Comparison of ENCODE assay signal across 17 cellular contexts in the genomic region with DNA sequence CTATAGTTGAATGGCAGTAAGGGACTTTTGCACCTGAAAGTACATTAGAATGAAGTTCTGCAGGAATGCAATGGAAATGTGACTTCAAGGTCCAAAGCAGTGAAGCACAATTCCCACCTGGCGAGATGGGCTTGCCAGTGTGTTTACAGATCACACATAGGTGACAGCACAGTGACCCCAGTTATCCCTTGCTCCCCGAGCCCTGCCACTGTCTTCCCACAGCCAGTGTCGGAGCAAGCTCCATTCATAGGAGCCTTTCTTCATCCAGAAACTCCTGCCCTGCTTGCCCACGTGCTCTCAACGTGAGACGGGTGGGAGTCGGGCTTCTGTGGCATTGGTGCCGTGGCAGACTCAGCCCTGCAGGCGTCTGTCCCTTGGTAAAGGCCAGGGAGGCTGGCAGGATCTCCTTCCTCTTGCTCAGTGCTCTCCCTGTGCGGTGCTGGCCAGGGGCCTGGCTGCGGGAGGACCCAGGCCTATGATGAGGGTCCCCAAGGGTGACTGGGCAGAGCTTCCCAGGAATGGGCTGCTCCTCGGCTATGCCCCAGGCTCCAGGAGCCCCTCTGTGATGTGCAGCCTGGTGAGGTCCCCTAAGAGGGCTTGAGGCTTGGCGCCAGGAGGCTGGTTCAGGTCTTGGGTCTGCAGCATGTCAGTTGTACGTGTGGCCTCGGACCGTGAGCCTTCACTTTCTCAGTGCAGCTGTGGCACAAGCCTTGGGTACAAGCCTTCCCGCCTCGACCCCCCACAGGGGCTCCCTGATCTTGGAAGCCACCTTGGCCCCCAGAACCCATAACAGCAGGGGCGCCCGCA. TPM values are rescaled to one million over a fixed set of nuclear protein-coding genes. Genes with fewer than 3 reads are reported as not detected.
DNase-seq lines count a peak whose midpoint lies in the region; ATAC-seq lines count a peak whose summit lies in the region.
"Had no signal": no experiment of that assay in that cellular context is flagged by ENCODE, and none has a peak within 500 bp of the region (broad histone marks: within the 10 kb centered on the region; RNA-seq: fewer than 3 reads in every experiment).

No MANE protein-coding gene starts in this region.

- H3K27me3 Mint-ChIP-seq in CD4-positive, CD25-positive, alpha-beta regulatory T cell: peaks cover 7% of the 10 kb centered on the region
- no peaks in the 10 kb centered on the region for H3K27me3 Mint-ChIP-seq in T-helper 17 cell

- ATAC-seq in CD4-positive, CD25-positive, alpha-beta regulatory T cell (ENCODE audit: low read depth in 2 of 2): no peak
- no peak for ATAC-seq in T-helper 17 cell
- no peak for ATAC-seq in GM21825 (IDR thresholded peaks at IDR 0.05; ENCODE audit: unreplicated experiment)
- ATAC-seq: HCT116, Right ventricle myocardium inferior, sciatic nerve had no signal

- H4K20me1 ChIP-seq in BLaER1: 0 out of 2 replicates have a peak, but pooled peaks cover 10% of the 10 kb centered on the region

- no peaks in the 10 kb centered on the region for H3K36me3 ChIP-seq in BLaER1
- H3K36me3 ChIP-seq in CD4-positive, CD25-positive, alpha-beta regulatory T cell (ENCODE audit: control insufficient read depth, insufficient read depth, low read length): peaks cover 7% of the 10 kb centered on the region

- peak overlapping the region; percentile 81 to 96 (median 90) for H3K4me3 Mint-ChIP-seq in CD4-positive, CD25-positive, alpha-beta regulatory T cell
- H3K4me3 Mint-ChIP-seq in T-helper 17 cell: peak overlapping the region; percentile 93
- H3K4me3 Mint-ChIP-seq: endodermal cell had no signal

- H3K9ac ChIP-seq in BLaER1: no peak overlapping the region

- peaks cover 0 to 6% (median 0%) of the 10 kb centered on the region in 7 donors for H3K9me3 Mint-ChIP-seq in CD4-positive, CD25-positive, alpha-beta regulatory T cell
- H3K9me3 Mint-ChIP-seq: endodermal cell had no signal

- no peak overlapping the region for H3K4me3 ChIP-seq in BLaER1
- peak overlapping the region; percentile 64 for H3K4me3 ChIP-seq in CD4-positive, CD25-positive, alpha-beta regulatory T cell (ENCODE audit: low read depth, low read length)
- H3K4me3 ChIP-seq: left ventricle myocardium inferior, thyroid gland had no signal

- H3K4me1 ChIP-seq in BLaER1: peaks cover 69% of the 10 kb centered on the region
- peaks cover 56% of the 10 kb centered on the region for H3K4me1 ChIP-seq in CD4-positive, CD25-positive, alpha-beta regulatory T cell (ENCODE audit: control insufficient read depth, insufficient read depth, low read length, poor library complexity, severe bottlenecking)

- H3K4me1 Mint-ChIP-seq in CD4-positive, CD25-positive, alpha-beta regulatory T cell: peaks cover 13 to 52% (median 35%) of the 10 kb centered on the region in 4 donors
- H3K4me1 Mint-ChIP-seq in T-helper 17 cell: peaks cover 22% of the 10 kb centered on the region
- H3K4me1 Mint-ChIP-seq: endodermal cell had no signal

- DNase-seq in CD4-positive, CD25-positive, alpha-beta regulatory T cell: no peak
- DNase-seq in T-helper 17 cell (no peak), mesenteric fat pad (ENCODE audit: low spot score) (peak; percentile 83), UCSD-AML1 (lab: John Stamatoyannopoulos, UW; ENCODE audit: unreplicated experiment) (no peak), amniotic stem cell (lab: John Stamatoyannopoulos, UW) (no peak)
- DNase-seq: endodermal cell; left ventricle myocardium inferior; NCI-H1436 treated with DMSO at 0.1 percent for 48 hours; NCI-H2171; NCI-H526 treated with DMSO at 0.1 percent for 48 hours; stimulated activated naive CD4-positive, alpha-beta T cell treated with Interleukin-2 at 50 U/mL for 16 hours; thyroid gland had no signal

- peaks cover 16% of the 10 kb centered on the region for H3K27me3 ChIP-seq in BLaER1
- no peaks in the 10 kb centered on the region for H3K27me3 ChIP-seq in CD4-positive, CD25-positive, alpha-beta regulatory T cell (ENCODE audit: control insufficient read depth, insufficient read depth, low read length)
- H3K27me3 ChIP-seq: thyroid gland had no signal

- H3K27ac Mint-ChIP-seq in CD4-positive, CD25-positive, alpha-beta regulatory T cell: peak overlapping the region; percentile 76 to 97 (median 85)
- H3K27ac Mint-ChIP-seq in T-helper 17 cell: peak overlapping the region; percentile 88
- H3K27ac Mint-ChIP-seq: endodermal cell had no signal

- peaks cover 9% of the 10 kb centered on the region for H3K36me3 Mint-ChIP-seq in CD4-positive, CD25-positive, alpha-beta regulatory T cell
- H3K36me3 Mint-ChIP-seq in T-helper 17 cell (ENCODE audit: low read depth): peaks cover 2% of the 10 kb centered on the region

- H3K4me2 ChIP-seq in BLaER1: peak overlapping the region; percentile 96

- H3K9me3 ChIP-seq in BLaER1 (no peaks in the 10 kb centered on the region), T-helper 17 cell (ENCODE audit: control insufficient read depth, low read length, poor library complexity, severe bottlenecking) (no peaks in the 10 kb centered on the region)
- no peaks in the 10 kb centered on the region for H3K9me3 ChIP-seq in CD4-positive, CD25-positive, alpha-beta regulatory T cell (ENCODE audit: control insufficient read depth in 2 of 2, low read length in 2 of 2)
- H3K9me3 ChIP-seq: left ventricle myocardium inferior, thyroid gland had no signal

- no peak overlapping the region for H3K27ac ChIP-seq in BLaER1
- H3K27ac ChIP-seq in CD4-positive, CD25-positive, alpha-beta regulatory T cell (ENCODE audit: insufficient read depth, low read length, poor library complexity, severe bottlenecking): peak overlapping the region; percentile 83
- H3K27ac ChIP-seq: left ventricle myocardium inferior, thyroid gland had no signal

RNA-seq across cellular contexts. Expression of gene SNED1, which starts 40.2 kb away (rescaled TPM):
- total RNA-seq in CD4-positive, CD25-positive, alpha-beta regulatory T cell: 170 TPM
- polyA plus RNA-seq in CD4-positive, CD25-positive, alpha-beta regulatory T cell: 1 to 10 TPM; 1.7 to 5.6 (median 2.2) TPM
- total RNA-seq in T-helper 17 cell (10 to 100 TPM; 42.0 to 72.1 TPM), mesenteric fat pad (58.0 TPM)
